Comparison of ENCODE assay signal across 9 cellular contexts in genomic region chr6:70369332-70369950, GRCh38.
DNase-seq lines count a peak whose midpoint lies in the region; ATAC-seq and TF ChIP-seq lines count a peak whose summit lies in the region.
"Had no signal": no experiment of that assay in that cellular context is flagged by ENCODE, and none has a peak within 500 bp of the region (broad histone marks: within the 10 kb centered on the region; RNA-seq: fewer than 3 reads in every experiment).

No MANE protein-coding gene starts in this region.

- ATAC-seq in GM19023 (IDR thresholded peaks at IDR 0.05; ENCODE audit: unreplicated experiment) = peak; percentile 81
- peak; percentile 85 for ATAC-seq in HG03175 (IDR thresholded peaks at IDR 0.05; ENCODE audit: unreplicated experiment)

- TF ChIP-seq CTCF in C4-2B (conservative IDR thresholded peaks at IDR 0.05) = peak; percentile 89

- H3K27ac ChIP-seq in C4-2B = no peak overlapping the region
- H3K27ac ChIP-seq: SK-N-MC had no signal

- peak; percentile 69 for DNase-seq in NCI-H524 treated with DMSO at 0.1 percent for 48 hours (lab: John Stamatoyannopoulos, UW)
- peak; percentile 31 to 51 for DNase-seq in activated CD4-positive, alpha-beta T cell treated with anti-CD3 and anti-CD28 coated beads, Interleukin-2, amount 50 U/mL, for 24 hours (ENCODE audit: low read depth in 1 of 2, low spot score in 1 of 2)
- DNase-seq in ecto neural progenitor cell (ENCODE audit: low spot score) = peak; percentile 74
- DNase-seq in medulla oblongata (ENCODE audit: extremely low spot score) = peak; percentile 84
- peak; percentile 12 to 21 for DNase-seq in stimulated activated CD8-positive, alpha-beta memory T cell treated with anti-CD3 and anti-CD28 coated beads, Interleukin-15, amount 100 ng/mL, for 48 hours (ENCODE audit: low read depth in 2 of 2)

Comparison
In these comparisons a context has a peak if more than half of its experiments do, and no peak if none do; other contexts are left out.
1. DNase-seq: peak in every context shown above with its lines; median percentile 84 in medulla oblongata; 74 in ecto neural progenitor cell; 69 in NCI-H524 treated with DMSO at 0.1 percent for 48 hours; 41 in activated CD4-positive, alpha-beta T cell treated with anti-CD3 and anti-CD28 coated beads, Interleukin-2, amount 50 U/mL, for 24 hours; 16 in stimulated activated CD8-positive, alpha-beta memory T cell treated with anti-CD3 and anti-CD28 coated beads, Interleukin-15, amount 100 ng/mL, for 48 hours.